Comparison of ENCODE assay signal across 33 cellular contexts in genomic region chr3:19365471-19365870, GRCh38.
"Had no signal": no experiment of that assay in that cellular context is flagged by ENCODE, and none has a peak within 500 bp of the region (broad histone marks: within the 10 kb centered on the region; RNA-seq: fewer than 3 reads in every experiment).

No MANE protein-coding gene starts in this region.

- H3K4me3 ChIP-seq: adrenal gland, ascending aorta, breast epithelium, cardiac muscle cell had no signal

- FAIRE-seq: astrocyte, bronchial epithelial cell had no signal

- H3K27me3 ChIP-seq: adrenal gland, ascending aorta, brain microvascular endothelial cell, breast epithelium, cardiac muscle cell had no signal

- H3K4me1 ChIP-seq: adrenal gland, breast epithelium had no signal

- H3K36me3 ChIP-seq: adrenal gland, ascending aorta, brain microvascular endothelial cell, breast epithelium, cardiac muscle cell had no signal

- ATAC-seq: activated naive CD4-positive, alpha-beta T cell treated with anti-CD3 and anti-CD28 coated beads, Interleukin-2, amount 50 U/mL, for 72 hours; activated naive CD8-positive, alpha-beta T cell treated with anti-CD3 and anti-CD28 coated beads, Interleukin-2, amount 50 U/mL, for 24 hours; activated T-cell treated with anti-CD3 and anti-CD28 coated beads, Interleukin-2, amount 50 U/mL, for 4 hours; activated T-cell treated with anti-CD3 and anti-CD28 coated beads, Interleukin-2, amount 50 U/mL, for 72 hours; activated T-helper 17 cell treated with anti-CD3 and anti-CD28 coated beads, Interleukin-2, amount 50 U/mL, for 72 hours had no signal

- DNase-seq: activated effector memory CD4-positive, alpha-beta T cell treated with anti-CD3 and anti-CD28 coated beads, Interleukin-2, amount 50 U/mL, for 16 hours; activated effector memory CD4-positive, alpha-beta T cell treated with Interleukin-2 at 50 U/mL for 16 hours; activated gamma-delta T cell; activated gamma-delta T cell treated with Interleukin-2 at 50 U/mL for 16 hours; activated naive CD4-positive, alpha-beta T cell; activated naive CD4-positive, alpha-beta T cell treated with anti-CD3 and anti-CD28 coated beads for 36 hours; activated naive CD4-positive, alpha-beta T cell treated with anti-CD3 and anti-CD28 coated beads, Interleukin-2, amount 10 ng/mL, durations not matched to agents 7 days and 5 days; activated naive CD4-positive, alpha-beta T cell treated with anti-CD3 and anti-CD28 coated beads, Interleukin-2, amount 50 U/mL, for 16 hours; activated naive CD4-positive, alpha-beta T cell treated with Interleukin-2 at 50 U/mL for 16 hours; activated naive CD8-positive, alpha-beta T cell treated with anti-CD3 and anti-CD28 coated beads for 36 hours; activated naive CD8-positive, alpha-beta T cell treated with anti-CD3 and anti-CD28 coated beads, Interleukin-2, amount 10 ng/mL, durations not matched to agents 7 days and 5 days; activated naive CD8-positive, alpha-beta T cell treated with anti-CD3 and anti-CD28 coated beads, Interleukin-2, amount 50 U/mL, for 24 hours; activated T-cell treated with anti-CD3 and anti-CD28 coated beads, Interleukin-2, amount 50 U/mL, for 1 hour; activated T-cell treated with anti-CD3 and anti-CD28 coated beads, Interleukin-2, amount 50 U/mL, for 24 hours; activated T-cell treated with anti-CD3 and anti-CD28 coated beads, Interleukin-2, amount 50 U/mL, for 4 hours; activated T-cell treated with anti-CD3 and anti-CD28 coated beads, Interleukin-2, amount 50 U/mL, for 48 hours; activated T-cell treated with anti-CD3 and anti-CD28 coated beads, Interleukin-2, amount 50 U/mL, for 72 hours; adrenal gland; amniotic stem cell; amygdala; anterior cingulate cortex; aorta; brain microvascular endothelial cell; caudate nucleus; central memory CD4-positive, alpha-beta T cell; cerebellar nuclear complex had no signal

- H3K27ac ChIP-seq: adrenal gland, brain microvascular endothelial cell, breast epithelium, cardiac muscle cell had no signal

- H3K9me3 ChIP-seq: adrenal gland, ascending aorta, breast epithelium had no signal
